In the genomic region with DNA sequence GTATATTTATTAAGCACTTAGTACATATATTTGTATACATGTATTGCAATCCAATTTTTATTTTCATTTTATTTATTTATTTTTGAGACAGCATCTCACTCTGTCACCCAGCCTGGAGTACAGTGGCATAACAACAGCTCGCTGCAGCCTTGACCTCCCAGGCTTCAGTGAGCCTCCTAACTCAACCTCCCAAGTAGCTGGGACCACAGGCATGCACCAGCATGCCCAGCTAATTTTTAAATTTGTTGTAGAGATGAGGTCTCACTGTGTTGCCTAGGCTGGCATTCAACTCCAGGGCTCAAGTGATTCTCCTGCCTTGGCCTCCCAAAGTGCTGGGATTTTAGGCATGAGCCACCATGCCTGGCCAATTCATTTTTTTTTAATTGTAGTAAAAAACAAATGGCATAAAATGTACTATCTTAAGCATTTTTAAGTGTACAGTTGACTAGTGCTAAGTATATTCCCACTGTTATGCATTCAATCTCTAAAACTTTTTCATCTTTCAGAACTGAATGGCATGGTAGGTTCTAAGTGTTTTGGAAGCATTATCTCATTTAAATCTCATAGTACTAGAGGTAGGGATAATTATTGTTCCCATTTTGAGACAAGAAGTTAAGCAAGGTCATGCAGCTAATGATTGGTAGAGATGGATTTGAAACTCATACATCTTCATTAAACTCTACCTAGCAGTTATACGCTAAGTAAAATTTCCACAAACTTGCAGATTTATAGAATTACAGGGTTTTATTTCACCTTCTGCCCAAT, we compare ENCODE assay signal across 8 cellular contexts.
"Had no signal": no experiment of that assay in that cellular context is flagged by ENCODE, and none has a peak within 500 bp of the region (broad histone marks: within the 10 kb centered on the region; RNA-seq: fewer than 3 reads in every experiment).

No MANE protein-coding gene starts in this region.

- H3K27ac ChIP-seq: GM23248, HL-60 had no signal

- DNase-seq: GM23248, GOT3, H7, IMR-90, KG1 had no signal

- H3K36me3 ChIP-seq: HAP-1 had no signal

- H3K4me1 ChIP-seq: HAP-1 had no signal

- H3K9ac ChIP-seq: GM23248 had no signal

- H3K4me3 ChIP-seq: GM23248, HAP-1, K562 had no signal

- H3K9me3 ChIP-seq: HAP-1 had no signal
